Comparison of ENCODE assay signal across 8 cellular contexts in the genomic region with DNA sequence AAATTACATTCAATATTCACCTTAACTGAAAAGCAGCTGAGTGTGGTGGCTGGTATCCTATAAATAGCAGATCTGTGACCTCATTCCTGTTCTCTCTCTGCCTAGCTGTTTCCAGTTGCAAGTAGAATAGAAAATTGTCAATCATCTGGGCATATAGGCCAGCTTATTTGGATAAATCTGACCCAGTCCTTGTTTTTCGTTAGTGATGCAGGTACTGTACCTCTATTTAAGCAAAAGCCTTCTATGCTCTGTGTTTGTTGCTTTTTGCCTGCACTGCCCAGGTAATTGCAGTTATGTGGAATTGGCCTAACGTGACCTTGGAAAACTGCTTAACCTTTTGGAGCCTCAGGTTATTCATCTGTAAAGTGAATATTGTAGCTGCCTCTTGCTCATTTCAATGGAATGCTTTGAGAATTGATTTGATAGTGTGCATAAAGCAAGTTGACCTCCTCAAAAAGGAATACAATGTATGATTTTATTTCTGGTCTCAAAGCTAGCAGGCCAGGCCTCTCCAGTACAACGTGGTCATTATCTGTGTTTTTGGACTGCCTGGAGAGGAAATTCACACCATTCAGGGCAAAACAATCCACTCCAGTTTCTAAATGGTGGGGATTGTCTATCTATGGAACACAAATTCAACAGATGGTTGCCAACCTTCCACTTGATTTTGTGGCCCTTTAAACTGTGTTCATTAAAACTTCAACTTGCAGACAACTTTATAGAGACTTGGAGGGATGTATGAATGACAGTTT.
DNase-seq lines count a peak whose midpoint lies in the region; ATAC-seq and TF ChIP-seq lines count a peak whose summit lies in the region.

No MANE protein-coding gene starts in this region.

- peaks cover 4% of the 10 kb centered on the region for H3K4me1 Mint-ChIP-seq in activated naive CD4-positive, alpha-beta T cell treated with anti-CD3 and anti-CD28 coated beads for 36 hours (ENCODE audit: low read depth)

- intact Hi-C loops in left lung (cut with DNase I), result no loop called here
- intact Hi-C loops in activated naive CD4-positive, alpha-beta T cell treated with anti-CD3 and anti-CD28 coated beads for 36 hours (cut with micrococcal nuclease), result loop anchor here (5.0 kb wide), 2 partner anchors 511 to 559 kb away; a partner anchor contains a TSS

- TF ChIP-seq CTCF in left lung (IDR thresholded peaks at IDR 0.05), result no peak

- ATAC-seq in HG02885 (IDR thresholded peaks at IDR 0.05; ENCODE audit: poor library complexity, unreplicated experiment) (peak; percentile 58), left lung (peak; percentile 58), GM18870 (IDR thresholded peaks at IDR 0.05; ENCODE audit: unreplicated experiment) (no peak), GM18868 (IDR thresholded peaks at IDR 0.05; ENCODE audit: unreplicated experiment) (no peak), GM19035 (IDR thresholded peaks at IDR 0.05; ENCODE audit: unreplicated experiment) (no peak)

- H3K9ac ChIP-seq in BLaER1, result no peak overlapping the region
- H3K9ac ChIP-seq in adipocyte (ENCODE audit: low read length), result no peak overlapping the region

- H3K27me3 ChIP-seq in BLaER1 (no peaks in the 10 kb centered on the region), adipocyte (replicated peaks; ENCODE audit: control insufficient read depth, insufficient read depth, low read length) (no peaks in the 10 kb centered on the region), left lung (no peaks in the 10 kb centered on the region)

- no peak overlapping the region for H3K27ac Mint-ChIP-seq in activated naive CD4-positive, alpha-beta T cell treated with anti-CD3 and anti-CD28 coated beads for 36 hours

- H3K4me2 ChIP-seq in BLaER1, result peak overlapping the region; percentile 25; the same call in 1 of the 2 replicates

- peak; percentile 51 for DNase-seq in adipocyte (ENCODE audit: low read depth)
- DNase-seq in left lung, result no peak
- DNase-seq in activated naive CD4-positive, alpha-beta T cell treated with anti-CD3 and anti-CD28 coated beads for 36 hours, result no peak

- CTCF ChIA-PET in activated naive CD4-positive, alpha-beta T cell treated with anti-CD3 and anti-CD28 coated beads for 36 hours (lab: Charles Lee), result interaction anchor here (1.6 kb wide), 1 partner anchor 28 kb away, joined by 3 read pairs; no protein-coding TSS in a partner anchor

- no peak overlapping the region for H3K4me3 Mint-ChIP-seq in activated naive CD4-positive, alpha-beta T cell treated with anti-CD3 and anti-CD28 coated beads for 36 hours

- H3K4me1 ChIP-seq in BLaER1, result peaks cover 16% of the 10 kb centered on the region
- no peaks in the 10 kb centered on the region for H3K4me1 ChIP-seq in adipocyte (ENCODE audit: control insufficient read depth, insufficient read depth, low read length)
- H3K4me1 ChIP-seq in left lung, result peaks cover 0 to 27% of the 10 kb centered on the region in 2 donors

- no peaks in the 10 kb centered on the region for H4K20me1 ChIP-seq in BLaER1

- no peaks in the 10 kb centered on the region for H3K9me3 Mint-ChIP-seq in activated naive CD4-positive, alpha-beta T cell treated with anti-CD3 and anti-CD28 coated beads for 36 hours

- H3K36me3 ChIP-seq in BLaER1, result no peaks in the 10 kb centered on the region
- no peaks in the 10 kb centered on the region for H3K36me3 ChIP-seq in adipocyte (ENCODE audit: control insufficient read depth, insufficient read depth, low read length, severe bottlenecking)
- no peaks in the 10 kb centered on the region for H3K36me3 ChIP-seq in left lung

- H3K27ac ChIP-seq in BLaER1 (no peak overlapping the region), left lung (peak overlapping the region; percentile 8 to 75)

- H3K27me3 Mint-ChIP-seq in activated naive CD4-positive, alpha-beta T cell treated with anti-CD3 and anti-CD28 coated beads for 36 hours (ENCODE audit: low read depth), result peaks cover 2% of the 10 kb centered on the region

- no peak overlapping the region for H3K4me3 ChIP-seq in BLaER1
- H3K4me3 ChIP-seq in adipocyte (ENCODE audit: low read length), result no peak overlapping the region
- H3K4me3 ChIP-seq in left lung, result no peak overlapping the region

- H3K9me3 ChIP-seq in BLaER1, result no peaks in the 10 kb centered on the region
- H3K9me3 ChIP-seq in adipocyte (ENCODE audit: control insufficient read depth, low read length), result no peaks in the 10 kb centered on the region
- no peaks in the 10 kb centered on the region for H3K9me3 ChIP-seq in left lung

- H3K36me3 Mint-ChIP-seq in activated naive CD4-positive, alpha-beta T cell treated with anti-CD3 and anti-CD28 coated beads for 36 hours (ENCODE audit: low read depth), result no peaks in the 10 kb centered on the region

Comparison
In these comparisons a context has a peak if more than half of its experiments do, and no peak if none do; other contexts are left out.
1. ATAC-seq: peak in HG02885 (single experiment) and left lung (single experiment); none in GM18870 (single experiment), GM18868 (single experiment) and GM19035 (single experiment).